Comparison of ENCODE assay signal across 8 cellular contexts in the genomic region with DNA sequence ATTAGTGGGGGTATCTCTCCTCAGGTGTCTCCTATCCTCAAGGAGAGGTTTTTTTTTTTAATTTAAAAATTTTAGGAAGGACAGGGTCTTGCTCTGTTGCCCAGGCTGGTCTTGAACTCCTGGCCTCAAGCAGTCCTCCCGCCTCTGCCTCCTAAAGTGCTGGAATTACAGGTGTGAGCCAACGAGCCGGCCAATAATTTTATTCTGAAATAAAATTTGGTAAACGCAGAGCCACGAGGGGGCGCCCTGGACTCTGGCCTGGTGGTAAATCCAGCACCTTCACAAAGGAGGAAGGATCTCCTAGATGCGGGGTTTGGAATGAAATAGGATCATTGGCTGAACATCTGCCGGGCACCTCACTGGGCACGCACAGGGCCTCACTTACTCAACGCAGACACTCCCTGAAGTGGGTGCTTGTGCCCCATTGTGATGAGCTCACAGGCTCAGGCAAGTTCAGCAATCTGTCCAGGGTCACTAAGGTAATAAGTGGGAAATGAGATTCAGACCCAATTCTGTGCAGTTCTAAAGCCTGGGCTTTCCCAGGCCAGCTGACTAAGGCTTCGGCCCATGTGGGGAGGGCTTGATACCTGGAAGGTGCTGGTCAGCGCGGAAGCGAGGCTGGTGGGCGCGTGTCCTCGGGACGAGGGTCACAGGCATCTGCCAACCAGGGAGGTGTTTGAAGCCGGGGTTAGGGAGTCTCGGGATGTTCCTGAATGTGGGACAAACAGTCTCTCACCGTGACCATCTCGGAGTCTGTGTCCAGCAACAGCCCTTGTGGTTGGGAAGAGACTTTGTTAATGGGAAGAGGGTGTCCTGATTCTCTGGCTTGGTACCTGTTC. TPM values are rescaled to one million over a fixed set of nuclear protein-coding genes. Genes with fewer than 3 reads are reported as not detected.
DNase-seq lines count a peak whose midpoint lies in the region.

No MANE protein-coding gene starts in this region.

- peak; percentile 45 for DNase-seq in 8988T
- peak; percentile 6 for DNase-seq in G401 (ENCODE audit: low spot score)
- peak; percentile 24 for DNase-seq in NCI-H2196 treated with DMSO at 0.1 percent for 48 hours (lab: John Stamatoyannopoulos, UW; ENCODE audit: unreplicated experiment)
- peak; percentile 62 to 71 for DNase-seq in activated CD4-positive, alpha-beta T cell treated with anti-CD3 and anti-CD28 coated beads, Interleukin-2, amount 50 U/mL, for 48 hours
- DNase-seq in germinal center (ENCODE audit: low spot score), result peak; percentile 32
- DNase-seq in stimulated activated CD8-positive, alpha-beta memory T cell treated with anti-CD3 and anti-CD28 coated beads, Interleukin-15, amount 100 ng/mL, for 1 hour (ENCODE audit: low read depth), result peak; percentile 13
- no peak for DNase-seq in NK-92 (lab: John Stamatoyannopoulos, UW; ENCODE audit: unreplicated experiment)
- DNase-seq in GM19240 (ENCODE audit: insufficient read length, low spot score), result no peak

- in situ Hi-C loops in G401 (cut with HindIII; ENCODE audit: low sequenced_read_pairs), result no loop called here

RNA-seq across cellular contexts. Expression of gene ETV3, which starts 32.7 kb away (rescaled TPM):
- total RNA-seq in G401 (2014; rRNA removed; shearing (Covaris generic)), result 6.5 and 9.8 TPM in 2 replicates

Comparison
In these comparisons a context has a peak if more than half of its experiments do, and no peak if none do; other contexts are left out.
1. DNase-seq: peak in 8988T (single experiment), G401 (single experiment), NCI-H2196 treated with DMSO at 0.1 percent for 48 hours (single experiment), activated CD4-positive, alpha-beta T cell treated with anti-CD3 and anti-CD28 coated beads, Interleukin-2, amount 50 U/mL, for 48 hours (2 of 2), germinal center (single experiment) and stimulated activated CD8-positive, alpha-beta memory T cell treated with anti-CD3 and anti-CD28 coated beads, Interleukin-15, amount 100 ng/mL, for 1 hour (single experiment); none in NK-92 (single experiment) and GM19240 (single experiment).